26 cellular contexts compared by ENCODE assay signal in the genomic region with DNA sequence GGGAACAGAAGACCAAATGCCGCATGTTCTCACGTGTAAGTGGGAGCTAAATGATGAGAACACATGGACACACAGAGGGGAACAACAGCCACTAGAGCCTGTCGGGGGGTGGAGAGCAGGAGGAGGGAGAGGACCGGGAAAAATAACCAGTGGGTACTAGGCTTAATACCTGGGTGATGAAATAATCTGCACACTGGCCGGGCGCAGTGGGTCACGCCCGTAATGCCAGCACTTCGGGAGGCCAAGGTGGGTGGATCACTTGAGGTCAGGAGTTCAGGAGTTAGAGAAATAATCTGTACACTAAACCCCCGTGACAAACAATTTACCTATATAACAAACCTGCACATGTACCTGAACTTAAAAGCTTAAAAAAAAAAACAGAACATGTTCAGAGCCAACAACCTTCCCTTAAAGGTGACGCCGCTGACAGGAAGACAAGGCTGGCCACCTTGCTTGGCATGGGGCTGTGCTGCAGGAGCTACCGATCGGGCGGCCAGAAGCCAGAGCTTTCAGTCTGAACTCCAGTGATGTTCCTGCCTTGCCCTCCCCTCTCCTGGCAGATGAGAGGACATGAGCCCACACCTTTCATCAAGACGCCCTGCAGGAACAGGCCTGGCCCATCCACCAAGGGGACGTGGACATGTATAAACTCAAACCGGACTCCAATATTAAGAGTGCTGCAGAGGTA. TPM values are rescaled to one million over a fixed set of nuclear protein-coding genes. Genes with fewer than 3 reads are reported as not detected.
DNase-seq lines count a peak whose midpoint lies in the region; ATAC-seq and TF ChIP-seq lines count a peak whose summit lies in the region.
"Had no signal": no experiment of that assay in that cellular context is flagged by ENCODE, and none has a peak within 500 bp of the region (broad histone marks: within the 10 kb centered on the region; RNA-seq: fewer than 3 reads in every experiment).

No MANE protein-coding gene starts in this region.

- H3K9me3 ChIP-seq in colonic mucosa, result no peaks in the 10 kb centered on the region
- no peaks in the 10 kb centered on the region for H3K9me3 ChIP-seq in lower lobe of right lung
- peaks cover 0 to 7% (median 0%) of the 10 kb centered on the region in 4 donors for H3K9me3 ChIP-seq in tibial nerve

- WGBS in tibial nerve, 2 donors, result 91 to 95% methylated on average over 18 of the region's 18 CpGs

- intact Hi-C loops in colonic mucosa (cut with DNase I) (loop anchor here (10.0 kb wide), 2 partner anchors 95 to 205 kb away; a partner anchor contains a TSS), lower lobe of right lung (cut with DNase I) (no loop called here)

- ATAC-seq in lower lobe of right lung (peak in 1 of 2 donors; percentile 5), HG03439 (IDR thresholded peaks at IDR 0.05; ENCODE audit: unreplicated experiment) (no peak), GM18873 (IDR thresholded peaks at IDR 0.05; ENCODE audit: low FRiP score, unreplicated experiment) (no peak)
- ATAC-seq: GM12878, K562, natural killer cell, SK-N-SH treated with all-trans-retinoic acid at 6 μM for 48 hours had no signal

- H3K9ac ChIP-seq in colonic mucosa (ENCODE audit: low read depth in 2 of 2, low read length in 2 of 2), result no peak overlapping the region

- no peak for TF ChIP-seq EP300 in tibial nerve (IDR thresholded peaks at IDR 0.05)

- H3K27ac ChIP-seq in colonic mucosa (no peak overlapping the region), lower lobe of right lung (no peak overlapping the region), tibial nerve (peak overlapping the region in 3 of 4 donors; percentile 54 to 98 (median 73))
- H3K27ac ChIP-seq: WERI-Rb-1 had no signal

- TF ChIP-seq CTCF in colonic mucosa (IDR thresholded peaks at IDR 0.05) (no peak), lower lobe of right lung (IDR thresholded peaks at IDR 0.05) (no peak), tibial nerve (IDR thresholded peaks at IDR 0.05) (no peak)

- no peaks in the 10 kb centered on the region for H3K27me3 ChIP-seq in colonic mucosa
- no peaks in the 10 kb centered on the region for H3K27me3 ChIP-seq in lower lobe of right lung (ENCODE audit: low read depth)
- no peaks in the 10 kb centered on the region for H3K27me3 ChIP-seq in tibial nerve

- H3K4me3 ChIP-seq in colonic mucosa, result no peak overlapping the region
- H3K4me3 ChIP-seq in lower lobe of right lung, result no peak overlapping the region
- H3K4me3 ChIP-seq in tibial nerve, result no peak overlapping the region
- H3K4me3 ChIP-seq: GM12878, K562 had no signal

- DNase-seq in activated effector memory CD4-positive, alpha-beta T cell treated with anti-CD3 and anti-CD28 coated beads, Interleukin-2, amount 50 U/mL, for 16 hours, result peak; percentile 31
- no peak for DNase-seq in activated effector memory CD4-positive, alpha-beta T cell treated with Interleukin-2 at 50 U/mL for 16 hours
- DNase-seq in colonic mucosa (peak; percentile 22), lower lobe of right lung (peak; percentile 22), tibial nerve (ENCODE audit: low spot score in 2 of 2) (no peak)
- no peak for DNase-seq in stimulated activated naive CD4-positive, alpha-beta T cell (lab: John Stamatoyannopoulos, UW)
- DNase-seq: activated CD4-positive, alpha-beta T cell treated with anti-CD3 and anti-CD28 coated beads, Interleukin-2, amount 50 U/mL, for 4 hours; activated naive CD4-positive, alpha-beta T cell treated with Interleukin-2 at 50 U/mL for 16 hours; activated T-cell treated with anti-CD3 and anti-CD28 coated beads for 4 hours; caudate nucleus; COR-L47; DND-41; foreskin fibroblast; HCEC 1CT; hippocampal formation; MM.1S; natural killer cell; NCI-H146; NCI-H2171 treated with DMSO at 0.1 percent for 48 hours; NCI-H526 treated with DMSO at 0.1 percent for 48 hours had no signal

- H3K36me3 ChIP-seq in colonic mucosa (peaks cover 4% of the 10 kb centered on the region), lower lobe of right lung (peaks cover 60% of the 10 kb centered on the region), tibial nerve (peaks cover 0 to 79% (median 2%) of the 10 kb centered on the region in 3 donors)

- no peak for TF ChIP-seq POLR2A in tibial nerve (IDR thresholded peaks at IDR 0.05)

- H3K4me1 ChIP-seq in colonic mucosa (peaks cover 28% of the 10 kb centered on the region), lower lobe of right lung (peaks cover 11% of the 10 kb centered on the region), tibial nerve (peaks cover 0 to 95% (median 27%) of the 10 kb centered on the region in 4 donors)

RNA-seq across cellular contexts. Expression of a gene that starts 11.2 kb away (rescaled TPM):
- total RNA-seq in colonic mucosa (10 to 100 TPM; 74.9 to 88.0 TPM), lower lobe of right lung (54.2 TPM), tibial nerve (100 to 1,000 TPM; 112 to 361 (median 222) TPM)

RNA-seq across cellular contexts. Expression of a gene that starts 24.2 kb away (rescaled TPM):
- total RNA-seq in colonic mucosa (10 to 100 TPM; 51.8 to 59.6 TPM), lower lobe of right lung (46.6 TPM), tibial nerve (10 to 100 TPM; 18.0 to 35.4 (median 29.7) TPM)
- total RNA-seq: K562 had no signal

RNA-seq across cellular contexts. Expression of a gene that starts 48.1 kb away (rescaled TPM):
- total RNA-seq in colonic mucosa (100 to 1,000 TPM; 101 to 138 TPM), lower lobe of right lung (78.7 TPM), tibial nerve (10 to 100 TPM; 19.0 to 34.9 (median 32.5) TPM)

Comparison
In these comparisons a context has a peak if more than half of its experiments do, and no peak if none do; other contexts are left out.
1. DNase-seq: peak in activated effector memory CD4-positive, alpha-beta T cell treated with anti-CD3 and anti-CD28 coated beads, Interleukin-2, amount 50 U/mL, for 16 hours (single experiment), colonic mucosa (single experiment) and lower lobe of right lung (single experiment); none in activated effector memory CD4-positive, alpha-beta T cell treated with Interleukin-2 at 50 U/mL for 16 hours (single experiment), tibial nerve (0 of 2) and stimulated activated naive CD4-positive, alpha-beta T cell (0 of 6).
2. H3K27ac ChIP-seq: peak in tibial nerve (3 of 4); none in colonic mucosa (single experiment) and lower lobe of right lung (single experiment).